Comparison of ENCODE assay signal across 20 cellular contexts in the genomic region with DNA sequence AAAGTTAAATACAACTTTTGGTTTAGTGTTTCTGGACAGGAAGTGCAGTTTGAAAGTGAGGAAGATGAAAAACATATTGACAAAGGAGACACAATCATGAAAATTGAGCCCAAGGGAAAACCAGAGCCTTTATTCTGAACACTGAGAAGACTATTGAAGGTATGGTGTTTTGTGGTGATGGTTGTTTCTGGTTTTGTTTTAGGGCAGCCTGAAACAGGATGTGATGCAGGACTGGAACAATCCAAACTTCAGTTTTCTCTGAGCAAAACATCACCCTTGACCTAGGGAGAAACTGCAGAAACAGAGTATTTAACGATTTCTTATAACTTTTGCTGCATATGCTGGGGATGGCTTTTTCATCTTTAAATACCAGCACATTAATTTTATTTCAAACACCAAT.
DNase-seq lines count a peak whose midpoint lies in the region; ATAC-seq and TF ChIP-seq lines count a peak whose summit lies in the region.
"Had no signal": no experiment of that assay in that cellular context is flagged by ENCODE, and none has a peak within 500 bp of the region (broad histone marks: within the 10 kb centered on the region; RNA-seq: fewer than 3 reads in every experiment).

No MANE protein-coding gene starts in this region.

- H3K27ac Mint-ChIP-seq in activated naive CD4-positive, alpha-beta T cell treated with anti-CD3 and anti-CD28 coated beads, Interleukin-2, amount 50 U/mL, for 24 hours, result no peak overlapping the region
- H3K27ac Mint-ChIP-seq in activated naive CD4-positive, alpha-beta T cell treated with anti-CD3 and anti-CD28 coated beads, Interleukin-2, amount 50 U/mL, for 72 hours, result no peak overlapping the region
- peak overlapping the region; percentile 67 for H3K27ac Mint-ChIP-seq in T-helper 1 cell treated with Interleukin-12 subunit alpha and Interleukin-12 subunit beta and Interleukin-4 antibody, amounts not matched to agents 30 μg/mL and 1 μg/mL, for 36 hours
- peak overlapping the region; percentile 36 for H3K27ac Mint-ChIP-seq in neural crest cell (ENCODE audit: unreplicated experiment)
- H3K27ac Mint-ChIP-seq: GM23338 had no signal

- H3K4me3 Mint-ChIP-seq in activated naive CD4-positive, alpha-beta T cell treated with anti-CD3 and anti-CD28 coated beads, Interleukin-2, amount 50 U/mL, for 24 hours, result peak overlapping the region; percentile 43
- H3K4me3 Mint-ChIP-seq in T-helper 1 cell treated with Interleukin-12 subunit alpha and Interleukin-12 subunit beta and Interleukin-4 antibody, amounts not matched to agents 30 μg/mL and 1 μg/mL, for 36 hours, result no peak overlapping the region
- H3K4me3 Mint-ChIP-seq in neural crest cell, result no peak overlapping the region
- H3K4me3 Mint-ChIP-seq: CD8-positive, alpha-beta memory T cell; GM23338 had no signal

- no peak for DNase-seq in activated naive CD4-positive, alpha-beta T cell treated with anti-CD3 and anti-CD28 coated beads, Interleukin-2, amount 50 U/mL, for 72 hours (ENCODE audit: low spot score in 2 of 2)
- DNase-seq in choroid plexus epithelial cell (ENCODE audit: low read depth) (peak; percentile 18), neural crest cell (ENCODE audit: low read depth, low spot score) (no peak), NCI-H128 (lab: John Stamatoyannopoulos, UW; ENCODE audit: unreplicated experiment) (no peak), mucosa of descending colon (no peak), SHP77 (lab: John Stamatoyannopoulos, UW) (no peak)
- DNase-seq: CD8-positive, alpha-beta memory T cell; GF-D8; KBM-7; NCI-H1048; NCI-H1694; NCI-H2107; NCI-H345; NCI-H526 treated with DMSO at 0.1 percent for 48 hours; NK-92 treated with Interleukin-12 subunit alpha and Interleukin-12 subunit beta, amount 100 ng/mL, for 24 hours; PC-9 had no signal

- intact Hi-C loops in mucosa of descending colon (cut with DNase I, micrococcal nuclease), result no loop called here

- no peaks in the 10 kb centered on the region for H3K4me1 ChIP-seq in mucosa of descending colon (ENCODE audit: low read depth)
- H3K4me1 ChIP-seq: BLaER1 had no signal

- no peaks in the 10 kb centered on the region for H3K9me3 ChIP-seq in mucosa of descending colon
- H3K9me3 ChIP-seq: BLaER1 had no signal

- no peaks in the 10 kb centered on the region for H3K27me3 Mint-ChIP-seq in activated naive CD4-positive, alpha-beta T cell treated with anti-CD3 and anti-CD28 coated beads, Interleukin-2, amount 50 U/mL, for 24 hours
- H3K27me3 Mint-ChIP-seq in T-helper 1 cell treated with Interleukin-12 subunit alpha and Interleukin-12 subunit beta and Interleukin-4 antibody, amounts not matched to agents 30 μg/mL and 1 μg/mL, for 36 hours (ENCODE audit: low read depth), result no peaks in the 10 kb centered on the region
- no peaks in the 10 kb centered on the region for H3K27me3 Mint-ChIP-seq in neural crest cell (ENCODE audit: low read depth)

- peaks cover 2% of the 10 kb centered on the region for H3K36me3 Mint-ChIP-seq in activated naive CD4-positive, alpha-beta T cell treated with anti-CD3 and anti-CD28 coated beads, Interleukin-2, amount 50 U/mL, for 24 hours
- H3K36me3 Mint-ChIP-seq in activated naive CD4-positive, alpha-beta T cell treated with anti-CD3 and anti-CD28 coated beads, Interleukin-2, amount 50 U/mL, for 72 hours, result peaks cover 0 to 7% of the 10 kb centered on the region in 2 donors
- peaks cover 2% of the 10 kb centered on the region for H3K36me3 Mint-ChIP-seq in T-helper 1 cell treated with Interleukin-12 subunit alpha and Interleukin-12 subunit beta and Interleukin-4 antibody, amounts not matched to agents 30 μg/mL and 1 μg/mL, for 36 hours (ENCODE audit: low read depth)
- H3K36me3 Mint-ChIP-seq in neural crest cell (ENCODE audit: low read depth), result no peaks in the 10 kb centered on the region

- no peaks in the 10 kb centered on the region for H3K9me3 Mint-ChIP-seq in activated naive CD4-positive, alpha-beta T cell treated with anti-CD3 and anti-CD28 coated beads, Interleukin-2, amount 50 U/mL, for 24 hours
- peaks cover 0 to 13% of the 10 kb centered on the region in 2 donors for H3K9me3 Mint-ChIP-seq in activated naive CD4-positive, alpha-beta T cell treated with anti-CD3 and anti-CD28 coated beads, Interleukin-2, amount 50 U/mL, for 72 hours
- peaks cover 19% of the 10 kb centered on the region for H3K9me3 Mint-ChIP-seq in T-helper 1 cell treated with Interleukin-12 subunit alpha and Interleukin-12 subunit beta and Interleukin-4 antibody, amounts not matched to agents 30 μg/mL and 1 μg/mL, for 36 hours
- H3K9me3 Mint-ChIP-seq in neural crest cell, result peaks cover 3% of the 10 kb centered on the region
- H3K9me3 Mint-ChIP-seq: CD8-positive, alpha-beta memory T cell; GM23338 had no signal

- no peak for ATAC-seq in activated naive CD4-positive, alpha-beta T cell treated with anti-CD3 and anti-CD28 coated beads, Interleukin-2, amount 50 U/mL, for 72 hours
- ATAC-seq in mucosa of descending colon, result no peak
- ATAC-seq: GM23338 had no signal

- TF ChIP-seq CTCF in choroid plexus epithelial cell (conservative IDR thresholded peaks at IDR 0.05; ENCODE audit: low read depth, low read length) (no peak), neural crest cell (conservative IDR thresholded peaks at IDR 0.05) (no peak), mucosa of descending colon (IDR thresholded peaks at IDR 0.05) (no peak)

- no peak overlapping the region for H3K4me3 ChIP-seq in choroid plexus epithelial cell (ENCODE audit: low read depth, low read length)
- no peak overlapping the region for H3K4me3 ChIP-seq in mucosa of descending colon
- H3K4me3 ChIP-seq: BLaER1, GM23338, PC-9 had no signal

- no peaks in the 10 kb centered on the region for H3K36me3 ChIP-seq in mucosa of descending colon (ENCODE audit: low read depth)
- H3K36me3 ChIP-seq: BLaER1 had no signal

- H3K4me1 Mint-ChIP-seq in activated naive CD4-positive, alpha-beta T cell treated with anti-CD3 and anti-CD28 coated beads, Interleukin-2, amount 50 U/mL, for 24 hours, result peaks cover 19% of the 10 kb centered on the region
- H3K4me1 Mint-ChIP-seq in T-helper 1 cell treated with Interleukin-12 subunit alpha and Interleukin-12 subunit beta and Interleukin-4 antibody, amounts not matched to agents 30 μg/mL and 1 μg/mL, for 36 hours (ENCODE audit: low read depth), result peaks cover 19% of the 10 kb centered on the region
- peaks cover 26% of the 10 kb centered on the region for H3K4me1 Mint-ChIP-seq in neural crest cell

Comparison
In these comparisons a context has a peak if more than half of its experiments do, and no peak if none do; other contexts are left out.
1. H3K27ac Mint-ChIP-seq: peak in T-helper 1 cell treated with Interleukin-12 subunit alpha and Interleukin-12 subunit beta and Interleukin-4 antibody, amounts not matched to agents 30 μg/mL and 1 μg/mL, for 36 hours (single experiment) and neural crest cell (single experiment); none in activated naive CD4-positive, alpha-beta T cell treated with anti-CD3 and anti-CD28 coated beads, Interleukin-2, amount 50 U/mL, for 24 hours (single experiment) and activated naive CD4-positive, alpha-beta T cell treated with anti-CD3 and anti-CD28 coated beads, Interleukin-2, amount 50 U/mL, for 72 hours (0 of 2).